17 cellular contexts compared by ENCODE assay signal in the genomic region with DNA sequence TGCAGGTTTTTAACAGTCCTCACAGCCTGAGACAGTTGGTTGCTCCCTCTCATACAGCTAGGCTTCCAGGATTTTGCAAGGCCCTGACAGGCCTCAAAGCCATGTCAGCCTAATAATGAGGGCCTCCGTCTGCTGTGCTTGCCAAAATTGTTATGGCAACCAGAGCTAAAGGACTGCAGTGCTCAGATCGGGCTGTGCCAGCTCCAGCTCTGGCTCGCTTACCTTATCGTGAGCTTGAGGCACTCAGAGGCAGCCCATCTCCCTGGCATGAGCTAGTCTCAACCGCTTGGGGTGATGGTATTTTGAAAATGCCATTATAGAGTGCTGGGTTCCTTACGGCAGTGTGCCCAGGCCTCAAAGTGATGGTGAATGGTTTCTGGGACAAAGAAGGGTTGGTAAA. TPM values are rescaled to one million over a fixed set of nuclear protein-coding genes. Genes with fewer than 3 reads are reported as not detected.
DNase-seq lines count a peak whose midpoint lies in the region; ATAC-seq, FAIRE-seq and TF ChIP-seq lines count a peak whose summit lies in the region.
"Had no signal": no experiment of that assay in that cellular context is flagged by ENCODE, and none has a peak within 500 bp of the region (broad histone marks: within the 10 kb centered on the region; RNA-seq: fewer than 3 reads in every experiment).

No MANE protein-coding gene starts in this region.

- peaks cover 91% of the 10 kb centered on the region for H3K79me2 ChIP-seq in GM23248 (ENCODE audit: insufficient read depth)
- H3K79me2 ChIP-seq in H1 (ENCODE audit: control insufficient read depth in 1 of 2, insufficient read depth in 2 of 2, low read length in 2 of 2) = peaks cover 8 to 97% of the 10 kb centered on the region in 2 experiments

- H3K9me3 ChIP-seq in GM23248 (ENCODE audit: low read depth) = no peaks in the 10 kb centered on the region
- no peaks in the 10 kb centered on the region for H3K9me3 ChIP-seq in H1 (ENCODE audit: insufficient read depth in 2 of 2, low read depth in 1 of 2, low read length in 1 of 2)
- H3K9me3 ChIP-seq in mesenchymal stem cell (ENCODE audit: control insufficient read depth, low read length) = no peaks in the 10 kb centered on the region
- H3K9me3 ChIP-seq: BE2C, Peyer's patch, uterus had no signal

- H3K79me1 ChIP-seq in H1 (ENCODE audit: low read depth, low read length) = peaks cover 14% of the 10 kb centered on the region
- H3K79me1 ChIP-seq in mesenchymal stem cell (replicated peaks; ENCODE audit: low read length, poor library complexity, severe bottlenecking) = peaks cover 24% of the 10 kb centered on the region

- H2AFZ ChIP-seq in GM23248 = no peak overlapping the region
- H2AFZ ChIP-seq in H1 (ENCODE audit: low read length) = no peak overlapping the region
- no peak overlapping the region for H2AFZ ChIP-seq in mesenchymal stem cell (ENCODE audit: low read depth, low read length)

- H3K9me2 ChIP-seq in GM23248 (ENCODE audit: insufficient read depth) = no peaks in the 10 kb centered on the region

- H3K23me2 ChIP-seq in H1 (ENCODE audit: low read depth, low read length) = no peaks in the 10 kb centered on the region

- H2BK15ac ChIP-seq in H1 (ENCODE audit: low read length) (no peak overlapping the region), mesenchymal stem cell (ENCODE audit: low read depth, poor library complexity, severe bottlenecking) (no peak overlapping the region)

- H3K4me2 ChIP-seq in GM23248 (ENCODE audit: unreplicated experiment) (no peak overlapping the region), H1 (ENCODE audit: insufficient read depth in 1 of 2, low read depth in 2 of 2, low read length in 2 of 2) (no peak overlapping the region), mesenchymal stem cell (ENCODE audit: low read length, poor library complexity, severe bottlenecking) (no peak overlapping the region)

- no peak overlapping the region for H3K23ac ChIP-seq in H1 (ENCODE audit: insufficient read length)
- H3K23ac ChIP-seq in mesenchymal stem cell (ENCODE audit: low read length in 2 of 2) = no peak overlapping the region

- no peak for TF ChIP-seq CTCF in AG10803 (conservative IDR thresholded peaks at IDR 0.05; ENCODE audit: low read length)
- TF ChIP-seq CTCF in H1 (IDR thresholded peaks at IDR 0.05; ENCODE audit: control extremely low read depth in 1 of 3, insufficient read depth in 1 of 3, low read depth in 1 of 3, low read length in 3 of 3) = no peak

- CTCF ChIA-PET in H1 (lab: Charles Lee; ENCODE audit: partially characterized antibody) = interaction anchor here (0.9 to 5.0 kb wide), 8 partner anchors 8 to 575 kb away, joined by 3 to 36 read pairs (median 8); a partner anchor contains a TSS

- H3K9ac ChIP-seq in GM23248 (peak overlapping the region; percentile 48), H1 (replicated peaks in 1 of 4; ENCODE audit: extremely low read depth in 1 of 4, low read depth in 3 of 4, low read length in 3 of 4) (no peak overlapping the region), mesenchymal stem cell (ENCODE audit: low read length) (peak overlapping the region; percentile 78)

- H3K4me3 ChIP-seq in AG10803 (ENCODE audit: low read length) = no peak overlapping the region
- H3K4me3 ChIP-seq in GM23248 = no peak overlapping the region
- H3K4me3 ChIP-seq in H1 (ENCODE audit: extremely low read depth in 1 of 4, insufficient read depth in 2 of 4, low read depth in 3 of 4, low read length in 4 of 4) = no peak overlapping the region
- H3K4me3 ChIP-seq in mesenchymal stem cell (ENCODE audit: insufficient read depth in 1 of 2, low read depth in 1 of 2, low read length in 2 of 2) = peak overlapping the region in 1 of 2 experiments; percentile 39
- H3K4me3 ChIP-seq: Peyer's patch, uterus had no signal

- H3K56ac ChIP-seq in H1 (replicated peaks; ENCODE audit: insufficient read length, low read depth, low read length) = no peak overlapping the region

- H3K18ac ChIP-seq in H1 (ENCODE audit: extremely low read depth, low read length) (no peak overlapping the region), mesenchymal stem cell (ENCODE audit: low read depth in 1 of 2, low read length in 2 of 2) (no peak overlapping the region)

- DNase-seq in AG10803 (ENCODE audit: low read depth) = peak; percentile 21
- peak; percentile 24 for DNase-seq in GM23248
- no peak for DNase-seq in H1 (ENCODE audit: low read depth in 1 of 2, low spot score in 2 of 2)
- DNase-seq in mesenchymal stem cell = no peak
- no peak for DNase-seq in stimulated activated CD4-positive, alpha-beta T cell treated with anti-CD3 and anti-CD28 coated beads, Interleukin-4, amount 100 ng/mL, for 4 hours
- no peak for DNase-seq in A172 (ENCODE audit: low spot score)
- DNase-seq: activated CD8-positive, alpha-beta memory T cell treated with anti-CD3 and anti-CD28 coated beads, Interleukin-2, amount 10 ng/mL, durations not matched to agents 7 days and 5 days; activated effector memory CD4-positive, alpha-beta T cell treated with Interleukin-2 at 50 U/mL for 16 hours; BE2C; hippocampal formation; kidney; MV-4-11; NCI-H526 treated with DMSO at 0.1 percent for 48 hours; Peyer's patch; retina; uterus had no signal

- peaks cover 68% of the 10 kb centered on the region for H3F3A ChIP-seq in GM23248 (ENCODE audit: insufficient read depth)

- H3K4me1 ChIP-seq in GM23248 (ENCODE audit: insufficient read depth) (peaks cover 37% of the 10 kb centered on the region), H1 (replicated peaks in 1 of 4; ENCODE audit: control insufficient read depth in 3 of 4, insufficient read depth in 4 of 4, low read length in 3 of 4) (peaks cover 0 to 5% (median 2%) of the 10 kb centered on the region in 4 experiments; a peak in 4 of 7 replicates), mesenchymal stem cell (ENCODE audit: control insufficient read depth, insufficient read depth, low read depth, low read length) (peaks cover 17% of the 10 kb centered on the region)
- H3K4me1 ChIP-seq: uterus had no signal

- no peak overlapping the region for H4K8ac ChIP-seq in H1 (ENCODE audit: extremely low read depth, insufficient read depth, low read length)
- no peak overlapping the region for H4K8ac ChIP-seq in mesenchymal stem cell (ENCODE audit: low read length)

- H2BK120ac ChIP-seq in H1 (replicated peaks; ENCODE audit: low read depth, low read length) (no peak overlapping the region), mesenchymal stem cell (ENCODE audit: low read depth, low read length) (no peak overlapping the region)

- no peak overlapping the region for H4K5ac ChIP-seq in H1 (ENCODE audit: insufficient read length, low read depth, low read length)

- H2BK20ac ChIP-seq in H1 (ENCODE audit: low read length) = no peak overlapping the region

- H4K91ac ChIP-seq in H1 (replicated peaks; ENCODE audit: insufficient read length, low read length) = no peak overlapping the region
- peak overlapping the region; percentile 70 for H4K91ac ChIP-seq in mesenchymal stem cell (ENCODE audit: low read length)

- POLR2A ChIA-PET in H1 (lab: Charles Lee; ENCODE audit: partially characterized antibody) = interaction anchor here (1.6 to 3.9 kb wide), 2 partner anchors 8 to 24 kb away, joined by 3 to 28 read pairs; a partner anchor contains a TSS

- no peak for ATAC-seq in GM18520 (IDR thresholded peaks at IDR 0.05; ENCODE audit: unreplicated experiment)
- ATAC-seq: activated CD8-positive, alpha-beta memory T cell treated with anti-CD3 and anti-CD28 coated beads, Interleukin-2, amount 10 ng/mL, durations not matched to agents 7 days and 5 days had no signal

- H3K14ac ChIP-seq in H1 (ENCODE audit: insufficient read length) = no peak overlapping the region
- H3K14ac ChIP-seq in mesenchymal stem cell (ENCODE audit: low read length in 2 of 2) = no peak overlapping the region

- in situ Hi-C loops in GM23248 (cut with MboI) = loop anchor here (10.0 to 25.0 kb wide), 3 partner anchors 194 to 634 kb away; a partner anchor contains a TSS

- WGBS in GM23248 (ENCODE audit: low coverage in 1 of 2, low lambda C conversion rate in 2 of 2, missing lambda C conversion rate in 2 of 2), 2 experiments = 58 to 60% methylated on average over 6 of the region's 6 CpGs
- 97% methylated on average over 6 of the region's 6 CpGs; no CpG with 5 or more reads in 1 of the 2 experiments for WGBS in H1 (ENCODE audit: extremely low coverage in 1 of 2, insufficient coverage in 1 of 2, insufficient read length in 1 of 2, insufficient replicate concordance in 2 of 2, low coverage in 1 of 2, low lambda C conversion rate in 2 of 2, missing lambda C conversion rate in 1 of 2), 2 experiments
- WGBS in mesenchymal stem cell = 97% methylated on average over 6 of the region's 6 CpGs

- H3K27ac ChIP-seq in GM23248 = peak overlapping the region; percentile 56
- no peak overlapping the region for H3K27ac ChIP-seq in H1 (ENCODE audit: low read depth, low read length)
- H3K27ac ChIP-seq in mesenchymal stem cell (ENCODE audit: low read length, poor library complexity, severe bottlenecking) = peak overlapping the region; percentile 9
- H3K27ac ChIP-seq: Peyer's patch, uterus had no signal

- H2AK5ac ChIP-seq in H1 (ENCODE audit: low read depth, low read length) (no peak overlapping the region), mesenchymal stem cell (ENCODE audit: low read length, severe bottlenecking) (peak overlapping the region; percentile 15)

- H4K20me1 ChIP-seq in GM23248 (ENCODE audit: insufficient read depth) = no peaks in the 10 kb centered on the region
- H4K20me1 ChIP-seq in H1 (replicated peaks in 1 of 2; ENCODE audit: control insufficient read depth in 1 of 2, insufficient read depth in 2 of 2, low read length in 2 of 2) = peaks cover 37 to 39% of the 10 kb centered on the region in 2 experiments

- TF ChIP-seq EP300 in H1 (IDR thresholded peaks at IDR 0.05; ENCODE audit: borderline replicate concordance in 1 of 2, low read depth in 2 of 2, low read length in 2 of 2) = no peak

- TF ChIP-seq RAD21 in H1 (IDR thresholded peaks at IDR 0.05 in 1 of 2, conservative IDR thresholded peaks at IDR 0.05 in 1 of 2; ENCODE audit: low read depth in 2 of 2, low read length in 2 of 2) = no peak

- no peak overlapping the region for H3K4ac ChIP-seq in H1 (replicated peaks; ENCODE audit: insufficient read length, low read depth, low read length)
- H3K4ac ChIP-seq in mesenchymal stem cell (ENCODE audit: low read depth in 1 of 2, low read length in 2 of 2) = no peak overlapping the region

- no peak for FAIRE-seq in H1 (lab: Jason Lieb, UNC)
- FAIRE-seq: kidney had no signal

- no peaks in the 10 kb centered on the region for H3K27me3 ChIP-seq in GM23248 (replicated peaks; ENCODE audit: insufficient read depth)
- no peaks in the 10 kb centered on the region for H3K27me3 ChIP-seq in H1 (replicated peaks in 1 of 4; ENCODE audit: control insufficient read depth in 3 of 4, extremely low read depth in 1 of 4, insufficient read depth in 3 of 4, low read length in 3 of 4)
- no peaks in the 10 kb centered on the region for H3K27me3 ChIP-seq in mesenchymal stem cell (ENCODE audit: control insufficient read depth in 1 of 2, insufficient read depth in 1 of 2, low read length in 2 of 2)
- H3K27me3 ChIP-seq: BE2C, Peyer's patch, uterus had no signal

- no peak overlapping the region for H2BK12ac ChIP-seq in H1 (ENCODE audit: low read depth, low read length)
- no peak overlapping the region for H2BK12ac ChIP-seq in mesenchymal stem cell (ENCODE audit: low read length in 2 of 2)

- peaks cover 9% of the 10 kb centered on the region for H3K36me3 ChIP-seq in GM23248 (ENCODE audit: low read depth)
- peaks cover 15 to 58% (median 40%) of the 10 kb centered on the region in 4 experiments for H3K36me3 ChIP-seq in H1 (ENCODE audit: control insufficient read depth in 2 of 4, insufficient read depth in 4 of 4, low read length in 3 of 4)
- peaks cover 15 to 49% of the 10 kb centered on the region in 2 experiments for H3K36me3 ChIP-seq in mesenchymal stem cell (ENCODE audit: control insufficient read depth in 1 of 2, insufficient read depth in 2 of 2, low read depth in 1 of 2, low read length in 2 of 2)
- H3K36me3 ChIP-seq: uterus had no signal

- TF ChIP-seq POLR2A in H1 (IDR thresholded peaks at IDR 0.05; ENCODE audit: control extremely low read depth in 1 of 2, low read depth in 2 of 2, low read length in 2 of 2) = no peak

- H2BK5ac ChIP-seq in H1 (ENCODE audit: low read depth, low read length) (no peak overlapping the region), mesenchymal stem cell (ENCODE audit: low read depth, low read length, poor library complexity, severe bottlenecking) (no peak overlapping the region)

RNA-seq across cellular contexts. Expression of a gene that starts 8.4 kb away (rescaled TPM):
- 26.7 and 29.8 TPM in 2 replicates for total RNA-seq in GM23248 (2014; rRNA removed; shearing (Covaris generic))
- 44.8 and 47.8 TPM in 2 replicates for polyA plus RNA-seq in GM23248 (2016; fragmentation: Nextera tagmentation; extraction: Ambion mirVana)
- 100 and 107 TPM in 2 replicates for total RNA-seq in H1 (2021; fragmentation: NEBNext Ultra II Directional; extraction: Animal tissue kit (Norgen Biotek cat#: 25700))
- 15.3 and 16.4 TPM in 2 replicates for polyA plus RNA-seq in H1 (2011; rRNA removed)
- 20.4 TPM for polyA plus RNA-seq in H1 (2011; cell fraction: cytosol; rRNA removed)
- polyA plus RNA-seq in H1 (2011; cell fraction: nucleus; rRNA removed) = 31.7 TPM
- polyA plus RNA-seq in H1 (2012, experiment 1 of 2) = 37.6 to 55.5 TPM (median 45.6 TPM) in 4 replicates
- polyA plus RNA-seq in H1 (2012, experiment 2 of 2) = 8.7 TPM
- 46.7 TPM for polyA plus RNA-seq in H1 (2013, experiment 1 of 2)
- polyA plus RNA-seq in H1 (2013, experiment 2 of 2) = 42.2 TPM
- polyA minus RNA-seq in H1 (2011; rRNA and poly(A)+ RNA removed) = 70.8 and 79.0 TPM in 2 replicates
- polyA minus RNA-seq in H1 (2011; cell fraction: cytosol; rRNA and poly(A)+ RNA removed) = 30.6 TPM
- 110 TPM for polyA minus RNA-seq in H1 (2011; cell fraction: nucleus; rRNA and poly(A)+ RNA removed)
- 14.2 TPM for polyA plus RNA-seq in mesenchymal stem cell (2013, experiment 1 of 2)
- 14.5 TPM for polyA plus RNA-seq in mesenchymal stem cell (2013, experiment 2 of 2)
- not detected in 2 replicates for total RNA-seq in A172 (2014; rRNA removed; shearing (Covaris generic))

Comparison
In these comparisons a context has a peak if more than half of its experiments do, and no peak if none do; other contexts are left out.
1. DNase-seq: peak in AG10803 (single experiment) and GM23248 (single experiment); none in H1 (0 of 2), mesenchymal stem cell (single experiment), stimulated activated CD4-positive, alpha-beta T cell treated with anti-CD3 and anti-CD28 coated beads, Interleukin-4, amount 100 ng/mL, for 4 hours (0 of 2) and A172 (single experiment).
2. H3K9ac ChIP-seq: peak in GM23248 (single experiment) and mesenchymal stem cell (single experiment); none in H1 (0 of 4).
3. RNA of a gene that starts 8.4 kb away (total RNA-seq): 100 to 107 TPM in H1 and 26.7 to 29.8 TPM in GM23248; not detected in A172; every median in the first group is over 10 times any median in the second.